In the genomic region with DNA sequence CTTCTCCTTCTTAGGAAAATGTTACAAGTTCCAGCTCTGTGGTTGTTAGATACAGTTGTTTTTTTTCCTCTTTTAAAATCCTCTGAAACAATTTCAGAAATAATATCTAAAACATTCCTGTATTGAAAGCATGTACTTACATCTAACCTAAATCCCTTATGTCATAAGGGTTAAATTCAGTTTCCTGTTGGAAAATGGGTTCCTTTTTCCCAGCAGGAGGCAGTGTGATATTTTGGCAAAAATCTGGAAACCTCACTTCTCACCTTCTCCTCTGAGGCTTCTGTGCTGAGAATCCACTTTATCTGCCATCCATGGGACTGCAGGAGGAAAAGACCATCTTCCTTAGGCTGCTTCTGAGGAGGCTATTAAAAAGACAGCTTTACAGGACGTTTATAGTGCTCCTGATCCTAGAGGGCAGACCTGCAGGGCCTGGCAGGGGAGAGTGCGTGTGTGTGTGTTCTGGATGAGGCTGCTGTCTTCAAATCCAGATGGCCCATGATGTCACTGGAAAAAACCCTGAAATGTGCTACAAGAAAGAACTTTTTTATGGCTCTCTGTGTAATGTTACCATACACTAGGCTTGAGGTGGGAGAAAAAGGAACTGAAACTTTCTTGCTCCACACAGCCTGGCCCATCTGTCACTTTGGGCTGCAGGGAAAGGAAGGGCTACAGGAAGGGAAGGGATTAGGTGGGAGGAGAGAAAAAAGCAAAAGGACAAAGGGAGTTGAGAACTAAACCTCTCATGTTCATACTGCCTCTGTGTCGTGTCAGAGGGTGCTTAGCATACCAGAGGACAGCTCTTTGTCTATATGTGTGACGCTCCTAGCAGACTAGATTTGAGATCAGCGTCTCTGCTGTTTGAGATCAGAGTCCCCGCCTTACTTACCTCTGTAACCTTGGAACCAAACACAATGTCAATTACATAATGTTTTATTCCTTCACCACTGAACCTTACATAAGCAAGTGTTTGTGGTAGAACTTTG, we compare ENCODE assay signal across 9 cellular contexts.
DNase-seq lines count a peak whose midpoint lies in the region; ATAC-seq lines count a peak whose summit lies in the region.
"Had no signal": no experiment of that assay in that cellular context is flagged by ENCODE, and none has a peak within 500 bp of the region (broad histone marks: within the 10 kb centered on the region; RNA-seq: fewer than 3 reads in every experiment).

No MANE protein-coding gene starts in this region.

- peak; percentile 20 for DNase-seq in RPMI8226
- peak; percentile 9 for DNase-seq in skeletal muscle cell (ENCODE audit: low read depth)
- no peak for DNase-seq in NCI-H345 treated with DMSO at 0.1 percent for 48 hours (lab: John Stamatoyannopoulos, UW; ENCODE audit: unreplicated experiment)
- DNase-seq in activated CD8-positive, alpha-beta memory T cell treated with anti-CD3 and anti-CD28 coated beads, Interleukin-2, amount 50 U/mL, for 48 hours, result no peak
- no peak for DNase-seq in activated T-cell treated with anti-CD3 and anti-CD28 coated beads, Interleukin-2, amount 50 U/mL, for 1 hour
- DNase-seq: effector memory CD8-positive, alpha-beta T cell had no signal

- ATAC-seq in GM18907 (IDR thresholded peaks at IDR 0.05; ENCODE audit: unreplicated experiment) (peak; percentile 89), HG02763 (IDR thresholded peaks at IDR 0.05; ENCODE audit: unreplicated experiment) (peak; percentile 70)
- ATAC-seq: effector memory CD8-positive, alpha-beta T cell had no signal

- H3K4me3 ChIP-seq in skeletal muscle cell (ENCODE audit: low read depth, low read length), result no peak overlapping the region
- H3K4me3 ChIP-seq: PC-9 had no signal

Comparison
In these comparisons a context has a peak if more than half of its experiments do, and no peak if none do; other contexts are left out.
1. DNase-seq: peak in RPMI8226 (single experiment) and skeletal muscle cell (single experiment); none in NCI-H345 treated with DMSO at 0.1 percent for 48 hours (single experiment), activated CD8-positive, alpha-beta memory T cell treated with anti-CD3 and anti-CD28 coated beads, Interleukin-2, amount 50 U/mL, for 48 hours (single experiment) and activated T-cell treated with anti-CD3 and anti-CD28 coated beads, Interleukin-2, amount 50 U/mL, for 1 hour (single experiment).